ENCODE assay signal across 28 cellular contexts in genomic region chr14:100274250-100274649, GRCh38. TPM values are rescaled to one million over a fixed set of nuclear protein-coding genes. Genes with fewer than 3 reads are reported as not detected.
DNase-seq lines count a peak whose midpoint lies in the region; ATAC-seq and TF ChIP-seq lines count a peak whose summit lies in the region.
"Had no signal": no experiment of that assay in that cellular context is flagged by ENCODE, and none has a peak within 500 bp of the region (broad histone marks: within the 10 kb centered on the region; RNA-seq: fewer than 3 reads in every experiment).

No MANE protein-coding gene starts in this region.

- POLR2A ChIA-PET in activated CD4-positive, alpha-beta memory T cell treated with anti-CD3 and anti-CD28 coated beads for 36 hours (lab: Charles Lee), result interaction anchor here (1.2 kb wide), 1 partner anchor 12 kb away, joined by 6 read pairs; no protein-coding TSS in a partner anchor
- POLR2A ChIA-PET in activated CD4-positive, alpha-beta memory T cell treated with anti-CD3 and anti-CD28 coated beads, Interleukin-2, amount 10 ng/mL, durations not matched to agents 7 days and 5 days (lab: Charles Lee), result no interaction called here
- POLR2A ChIA-PET in CD8-positive, alpha-beta memory T cell (lab: Charles Lee), result no interaction called here
- POLR2A ChIA-PET in activated naive CD8-positive, alpha-beta T cell treated with anti-CD3 and anti-CD28 coated beads, Interleukin-2, amount 10 ng/mL, durations not matched to agents 7 days and 5 days (lab: Charles Lee), result no interaction called here

- H3K9me3 Mint-ChIP-seq in activated CD4-positive, alpha-beta memory T cell treated with anti-CD3 and anti-CD28 coated beads for 36 hours, result no peaks in the 10 kb centered on the region
- H3K9me3 Mint-ChIP-seq in activated CD4-positive, alpha-beta memory T cell treated with anti-CD3 and anti-CD28 coated beads, Interleukin-2, amount 10 ng/mL, durations not matched to agents 7 days and 5 days, result no peaks in the 10 kb centered on the region
- no peaks in the 10 kb centered on the region for H3K9me3 Mint-ChIP-seq in CD8-positive, alpha-beta memory T cell
- no peaks in the 10 kb centered on the region for H3K9me3 Mint-ChIP-seq in activated naive CD8-positive, alpha-beta T cell treated with anti-CD3 and anti-CD28 coated beads, Interleukin-2, amount 10 ng/mL, durations not matched to agents 7 days and 5 days
- H3K9me3 Mint-ChIP-seq in progenitor cell of endocrine pancreas (ENCODE audit: low read depth), result no peaks in the 10 kb centered on the region
- H3K9me3 Mint-ChIP-seq: activated CD4-positive, alpha-beta T cell treated with anti-CD3 and anti-CD28 coated beads, Interleukin-2, amount 10 ng/mL, durations not matched to agents 24 days and 14 days had no signal

- peaks cover 13% of the 10 kb centered on the region for H3K36me3 Mint-ChIP-seq in activated CD4-positive, alpha-beta memory T cell treated with anti-CD3 and anti-CD28 coated beads for 36 hours
- peaks cover 31% of the 10 kb centered on the region for H3K36me3 Mint-ChIP-seq in activated CD4-positive, alpha-beta memory T cell treated with anti-CD3 and anti-CD28 coated beads, Interleukin-2, amount 10 ng/mL, durations not matched to agents 7 days and 5 days (ENCODE audit: low read depth)
- H3K36me3 Mint-ChIP-seq in CD8-positive, alpha-beta memory T cell, result peaks cover 0 to 47% (median 2%) of the 10 kb centered on the region in 3 donors
- H3K36me3 Mint-ChIP-seq in activated naive CD8-positive, alpha-beta T cell treated with anti-CD3 and anti-CD28 coated beads, Interleukin-2, amount 10 ng/mL, durations not matched to agents 7 days and 5 days, result peaks cover 6% of the 10 kb centered on the region
- H3K36me3 Mint-ChIP-seq in progenitor cell of endocrine pancreas (ENCODE audit: insufficient read depth), result peaks cover 7% of the 10 kb centered on the region

- no peak for TF ChIP-seq CTCF in progenitor cell of endocrine pancreas (IDR thresholded peaks at IDR 0.05; ENCODE audit: unreplicated experiment)

- H3K27me3 Mint-ChIP-seq in activated CD4-positive, alpha-beta memory T cell treated with anti-CD3 and anti-CD28 coated beads for 36 hours, result no peaks in the 10 kb centered on the region
- no peaks in the 10 kb centered on the region for H3K27me3 Mint-ChIP-seq in activated CD4-positive, alpha-beta memory T cell treated with anti-CD3 and anti-CD28 coated beads, Interleukin-2, amount 10 ng/mL, durations not matched to agents 7 days and 5 days
- H3K27me3 Mint-ChIP-seq in CD8-positive, alpha-beta memory T cell, result no peaks in the 10 kb centered on the region
- no peaks in the 10 kb centered on the region for H3K27me3 Mint-ChIP-seq in activated naive CD8-positive, alpha-beta T cell treated with anti-CD3 and anti-CD28 coated beads, Interleukin-2, amount 10 ng/mL, durations not matched to agents 7 days and 5 days
- H3K27me3 Mint-ChIP-seq in progenitor cell of endocrine pancreas, result no peaks in the 10 kb centered on the region
- H3K27me3 Mint-ChIP-seq: activated CD4-positive, alpha-beta T cell treated with anti-CD3 and anti-CD28 coated beads, Interleukin-2, amount 10 ng/mL, durations not matched to agents 24 days and 14 days had no signal

- H3K27ac ChIP-seq in CD8-positive, alpha-beta memory T cell (ENCODE audit: low read depth, low read length), result no peak overlapping the region
- H3K27ac ChIP-seq: prostate gland had no signal

- H3K4me3 ChIP-seq in CD8-positive, alpha-beta memory T cell (ENCODE audit: low read length), result no peak overlapping the region
- H3K4me3 ChIP-seq: left lung, prostate gland, upper lobe of left lung had no signal

- H3K4me1 Mint-ChIP-seq in activated CD4-positive, alpha-beta memory T cell treated with anti-CD3 and anti-CD28 coated beads for 36 hours (ENCODE audit: low read depth), result peaks cover 55% of the 10 kb centered on the region
- H3K4me1 Mint-ChIP-seq in activated CD4-positive, alpha-beta memory T cell treated with anti-CD3 and anti-CD28 coated beads, Interleukin-2, amount 10 ng/mL, durations not matched to agents 7 days and 5 days, result peaks cover 46% of the 10 kb centered on the region
- peaks cover 45 to 83% (median 66%) of the 10 kb centered on the region in 3 donors for H3K4me1 Mint-ChIP-seq in CD8-positive, alpha-beta memory T cell
- H3K4me1 Mint-ChIP-seq in activated naive CD8-positive, alpha-beta T cell treated with anti-CD3 and anti-CD28 coated beads, Interleukin-2, amount 10 ng/mL, durations not matched to agents 7 days and 5 days, result peaks cover 27% of the 10 kb centered on the region
- H3K4me1 Mint-ChIP-seq in progenitor cell of endocrine pancreas (ENCODE audit: low read depth), result peaks cover 20% of the 10 kb centered on the region

- intact Hi-C loops in activated CD4-positive, alpha-beta memory T cell treated with anti-CD3 and anti-CD28 coated beads for 36 hours (cut with micrococcal nuclease), result loop anchor here (2.0 kb wide), 1 partner anchor 13 kb away; no protein-coding TSS in a partner anchor

- no peak for ATAC-seq in activated naive CD8-positive, alpha-beta T cell treated with anti-CD3 and anti-CD28 coated beads, Interleukin-2, amount 10 ng/mL, durations not matched to agents 7 days and 5 days (ENCODE audit: low read depth)
- ATAC-seq: esophagus mucosa, HepG2, left lung, Right ventricle myocardium inferior, sciatic nerve had no signal

- H3K27me3 ChIP-seq in CD8-positive, alpha-beta memory T cell (ENCODE audit: insufficient read depth, low read length, poor library complexity, severe bottlenecking), result no peaks in the 10 kb centered on the region
- H3K27me3 ChIP-seq: left lung, neutrophil, upper lobe of left lung had no signal

- H3K4me3 Mint-ChIP-seq in activated CD4-positive, alpha-beta memory T cell treated with anti-CD3 and anti-CD28 coated beads for 36 hours, result no peak overlapping the region
- H3K4me3 Mint-ChIP-seq in activated CD4-positive, alpha-beta memory T cell treated with anti-CD3 and anti-CD28 coated beads, Interleukin-2, amount 10 ng/mL, durations not matched to agents 7 days and 5 days, result no peak overlapping the region
- H3K4me3 Mint-ChIP-seq in CD8-positive, alpha-beta memory T cell, result peak overlapping the region in 1 of 7 donors; percentile 0
- H3K4me3 Mint-ChIP-seq in activated naive CD8-positive, alpha-beta T cell treated with anti-CD3 and anti-CD28 coated beads, Interleukin-2, amount 10 ng/mL, durations not matched to agents 7 days and 5 days, result no peak overlapping the region
- no peak overlapping the region for H3K4me3 Mint-ChIP-seq in progenitor cell of endocrine pancreas (ENCODE audit: low read depth)
- H3K4me3 Mint-ChIP-seq: activated CD4-positive, alpha-beta T cell treated with anti-CD3 and anti-CD28 coated beads, Interleukin-2, amount 10 ng/mL, durations not matched to agents 24 days and 14 days had no signal

- no peaks in the 10 kb centered on the region for H3K9me3 ChIP-seq in CD8-positive, alpha-beta memory T cell (ENCODE audit: low read length)
- H3K9me3 ChIP-seq: left lung, neutrophil, prostate gland, upper lobe of left lung had no signal

- H3K36me3 ChIP-seq in CD8-positive, alpha-beta memory T cell (ENCODE audit: insufficient read depth, low read length), result peaks cover 14% of the 10 kb centered on the region
- H3K36me3 ChIP-seq: prostate gland had no signal

- peak overlapping the region; percentile 63 for H3K27ac Mint-ChIP-seq in activated CD4-positive, alpha-beta memory T cell treated with anti-CD3 and anti-CD28 coated beads for 36 hours
- H3K27ac Mint-ChIP-seq in activated CD4-positive, alpha-beta memory T cell treated with anti-CD3 and anti-CD28 coated beads, Interleukin-2, amount 10 ng/mL, durations not matched to agents 7 days and 5 days, result no peak overlapping the region
- H3K27ac Mint-ChIP-seq in CD8-positive, alpha-beta memory T cell, result peak overlapping the region in 6 of 8 donors; percentile 1 to 92 (median 29)
- peak overlapping the region; percentile 31 for H3K27ac Mint-ChIP-seq in activated naive CD8-positive, alpha-beta T cell treated with anti-CD3 and anti-CD28 coated beads, Interleukin-2, amount 10 ng/mL, durations not matched to agents 7 days and 5 days
- H3K27ac Mint-ChIP-seq in progenitor cell of endocrine pancreas, result peak overlapping the region; percentile 4
- H3K27ac Mint-ChIP-seq: activated CD4-positive, alpha-beta T cell treated with anti-CD3 and anti-CD28 coated beads, Interleukin-2, amount 10 ng/mL, durations not matched to agents 24 days and 14 days had no signal

- CTCF ChIA-PET in activated CD4-positive, alpha-beta memory T cell treated with anti-CD3 and anti-CD28 coated beads for 36 hours (lab: Charles Lee), result interaction anchor here (0.7 to 6.0 kb wide), 8 partner anchors 11 to 793 kb away, joined by 3 to 31 read pairs (median 4); partner anchors contain the start of gene SETD3
- CTCF ChIA-PET in activated CD4-positive, alpha-beta memory T cell treated with anti-CD3 and anti-CD28 coated beads, Interleukin-2, amount 10 ng/mL, durations not matched to agents 7 days and 5 days (lab: Charles Lee), result interaction anchor here (0.6 to 1.6 kb wide), 5 partner anchors 8 to 39 kb away, joined by 3 to 7 read pairs (median 4); no protein-coding TSS in a partner anchor
- CTCF ChIA-PET in CD8-positive, alpha-beta memory T cell (lab: Charles Lee), result interaction anchor here (0.9 to 1.5 kb wide), 4 partner anchors 10 to 27 kb away, joined by 3 read pairs; no protein-coding TSS in a partner anchor

- DNase-seq in activated CD4-positive, alpha-beta memory T cell treated with anti-CD3 and anti-CD28 coated beads for 36 hours, result no peak
- DNase-seq in activated CD4-positive, alpha-beta memory T cell treated with anti-CD3 and anti-CD28 coated beads, Interleukin-2, amount 10 ng/mL, durations not matched to agents 7 days and 5 days, result no peak
- DNase-seq in CD8-positive, alpha-beta memory T cell, result no peak
- no peak for DNase-seq in activated naive CD8-positive, alpha-beta T cell treated with anti-CD3 and anti-CD28 coated beads, Interleukin-2, amount 10 ng/mL, durations not matched to agents 7 days and 5 days
- DNase-seq in progenitor cell of endocrine pancreas (ENCODE audit: low spot score, unreplicated experiment) (no peak), islet precursor cell (no peak), NCI-H524 treated with DMSO at 0.1 percent for 48 hours (lab: John Stamatoyannopoulos, UW) (no peak), amygdala (lab: John Stamatoyannopoulos, UW) (no peak)
- DNase-seq: activated CD4-positive, alpha-beta T cell treated with anti-CD3 and anti-CD28 coated beads, Interleukin-2, amount 10 ng/mL, durations not matched to agents 24 days and 14 days; cortex of kidney; foreskin fibroblast; left lung; NCI-H1417 treated with DMSO at 0.1 percent for 48 hours; NCI-H2029 treated with DMSO at 0.1 percent for 48 hours; NCI-H69; stimulated activated CD4-positive, alpha-beta T cell treated with anti-CD3 and anti-CD28 coated beads, Interleukin-2, amount 100 ng/mL, for 48 hours; upper lobe of left lung had no signal

- H3K4me1 ChIP-seq in CD8-positive, alpha-beta memory T cell (ENCODE audit: insufficient read depth, low read length), result peaks cover 17% of the 10 kb centered on the region

RNA-seq across cellular contexts. Expression of gene SLC25A29, which starts 32.0 kb away (rescaled TPM):
- 10 to 100 TPM; 14.9 to 15.7 TPM for total RNA-seq in activated CD4-positive, alpha-beta memory T cell treated with anti-CD3 and anti-CD28 coated beads for 36 hours
- 1 to 10 TPM; 8.2 to 8.9 TPM for total RNA-seq in activated CD4-positive, alpha-beta memory T cell treated with anti-CD3 and anti-CD28 coated beads, Interleukin-2, amount 10 ng/mL, durations not matched to agents 7 days and 5 days
- 10 to 100 TPM; 10.4 to 10.5 TPM for total RNA-seq in CD8-positive, alpha-beta memory T cell
- polyA plus RNA-seq in CD8-positive, alpha-beta memory T cell, result 7.0 TPM
- total RNA-seq in activated naive CD8-positive, alpha-beta T cell treated with anti-CD3 and anti-CD28 coated beads, Interleukin-2, amount 10 ng/mL, durations not matched to agents 7 days and 5 days, result 10 to 100 TPM; 17.3 to 18.1 TPM
- 236 and 238 TPM in 2 replicates for total RNA-seq in progenitor cell of endocrine pancreas

RNA-seq across cellular contexts. Expression of gene YY1, which starts 35.3 kb away (rescaled TPM):
- total RNA-seq in activated CD4-positive, alpha-beta memory T cell treated with anti-CD3 and anti-CD28 coated beads for 36 hours, result 10 to 100 TPM; 88.6 to 98.2 TPM
- 10 to 100 TPM; 94.0 to 95.6 TPM for total RNA-seq in activated CD4-positive, alpha-beta memory T cell treated with anti-CD3 and anti-CD28 coated beads, Interleukin-2, amount 10 ng/mL, durations not matched to agents 7 days and 5 days
- total RNA-seq in CD8-positive, alpha-beta memory T cell, result 100 to 1,000 TPM; 109 to 116 TPM
- 24.2 TPM for polyA plus RNA-seq in CD8-positive, alpha-beta memory T cell
- 10 to 100 TPM; 86.4 to 89.6 TPM for total RNA-seq in activated naive CD8-positive, alpha-beta T cell treated with anti-CD3 and anti-CD28 coated beads, Interleukin-2, amount 10 ng/mL, durations not matched to agents 7 days and 5 days
- 86.6 and 90.2 TPM in 2 replicates for total RNA-seq in progenitor cell of endocrine pancreas

RNA-seq across cellular contexts. Expression of gene SLC25A47, which starts 48.9 kb away (rescaled TPM):
- total RNA-seq in activated CD4-positive, alpha-beta memory T cell treated with anti-CD3 and anti-CD28 coated beads for 36 hours, result not detected
- total RNA-seq in activated CD4-positive, alpha-beta memory T cell treated with anti-CD3 and anti-CD28 coated beads, Interleukin-2, amount 10 ng/mL, durations not matched to agents 7 days and 5 days, result not detected
- not detected for total RNA-seq in CD8-positive, alpha-beta memory T cell
- polyA plus RNA-seq in CD8-positive, alpha-beta memory T cell, result not detected
- not detected for total RNA-seq in activated naive CD8-positive, alpha-beta T cell treated with anti-CD3 and anti-CD28 coated beads, Interleukin-2, amount 10 ng/mL, durations not matched to agents 7 days and 5 days
- not detected in 2 replicates for total RNA-seq in progenitor cell of endocrine pancreas
- total RNA-seq: A172; activated CD4-positive, alpha-beta T cell treated with anti-CD3 and anti-CD28 coated beads, Interleukin-2, amount 10 ng/mL, durations not matched to agents 24 days and 14 days; Daoy; esophagus mucosa; left lung; LHCN-M2; mesenteric fat pad; Right ventricle myocardium inferior; sciatic nerve; T-helper 2 cell treated with Interferon-gamma antibody and Interleukin-4, amounts not matched to agents 100 ng/mL and 5 ng/mL, for 36 hours; upper lobe of left lung had no signal

Comparison
In these comparisons a context has a peak if more than half of its experiments do, and no peak if none do; other contexts are left out.
1. RNA of gene SLC25A29, which starts 32.0 kb away (total RNA-seq): 236 to 238 TPM in progenitor cell of endocrine pancreas; 17.3 to 18.1 TPM in activated naive CD8-positive, alpha-beta T cell treated with anti-CD3 and anti-CD28 coated beads, Interleukin-2, amount 10 ng/mL, durations not matched to agents 7 days and 5 days, 14.9 to 15.7 TPM in activated CD4-positive, alpha-beta memory T cell treated with anti-CD3 and anti-CD28 coated beads for 36 hours, 10.4 to 10.5 TPM in CD8-positive, alpha-beta memory T cell and 8.2 to 8.9 TPM in activated CD4-positive, alpha-beta memory T cell treated with anti-CD3 and anti-CD28 coated beads, Interleukin-2, amount 10 ng/mL, durations not matched to agents 7 days and 5 days; every median in the first group is over 10 times any median in the second.